ENCODE assay signal across 9 cellular contexts in the genomic region with DNA sequence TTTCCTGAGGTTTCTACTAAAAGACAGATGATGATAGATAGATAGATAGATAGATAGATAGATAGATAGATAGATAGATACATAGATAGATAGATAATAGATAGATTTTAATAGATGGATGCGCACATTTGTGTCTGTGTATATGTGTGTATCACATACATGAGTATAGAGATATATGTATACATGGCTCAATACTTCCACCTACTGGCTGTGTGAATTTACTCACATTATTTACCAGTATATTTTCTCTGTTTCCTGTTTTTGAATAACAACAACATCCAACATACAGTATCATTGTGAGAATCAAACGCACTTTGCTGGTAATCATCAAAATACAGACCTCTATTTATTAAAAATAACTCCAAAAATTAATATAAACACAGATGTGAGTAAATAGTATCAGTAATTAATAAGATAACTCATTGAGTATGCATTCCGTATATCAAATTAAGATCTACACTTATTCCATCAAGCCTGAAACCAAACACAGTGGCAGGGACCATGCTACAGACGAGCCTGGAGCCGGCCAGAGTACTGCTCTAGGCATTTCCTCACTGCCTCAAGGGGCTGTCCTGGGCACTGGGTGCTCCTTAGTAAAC.
DNase-seq lines count a peak whose midpoint lies in the region; ATAC-seq, FAIRE-seq and TF ChIP-seq lines count a peak whose summit lies in the region.
"Had no signal": no experiment of that assay in that cellular context is flagged by ENCODE, and none has a peak within 500 bp of the region (broad histone marks: within the 10 kb centered on the region; RNA-seq: fewer than 3 reads in every experiment).

No MANE protein-coding gene starts in this region.

- no peaks in the 10 kb centered on the region for H3K79me2 ChIP-seq in GM12878 (ENCODE audit: control insufficient read depth, insufficient read depth, low read length)

- H3K36me3 ChIP-seq in GM12878 (ENCODE audit: control insufficient read depth in 2 of 2, insufficient read depth in 2 of 2, low read length in 1 of 2), result no peaks in the 10 kb centered on the region
- H3K36me3 ChIP-seq: BLaER1 treated with 17β-estradiol and CSF1 and Interleukin-3, amounts not matched to agents 10 nM and 100 nM had no signal

- ATAC-seq in HG03060 (IDR thresholded peaks at IDR 0.05; ENCODE audit: low read depth, unreplicated experiment), result peak; percentile 51
- ATAC-seq in GM12878, result peak; percentile 90
- ATAC-seq in left colon, result peak; percentile 73
- no peak for ATAC-seq in HG02970 (IDR thresholded peaks at IDR 0.05; ENCODE audit: low FRiP score, unreplicated experiment)

- no peaks in the 10 kb centered on the region for H3K9me3 ChIP-seq in GM12878 (replicated peaks; ENCODE audit: control insufficient read depth, insufficient read depth, low read length)

- H3K27me3 ChIP-seq in GM12878 (replicated peaks in 1 of 2; ENCODE audit: control insufficient read depth in 2 of 2, insufficient read depth in 2 of 2, low read length in 1 of 2), result no peaks in the 10 kb centered on the region; a peak in 1 of 4 replicates
- H3K27me3 ChIP-seq: BLaER1 treated with 17β-estradiol and CSF1 and Interleukin-3, amounts not matched to agents 10 nM and 100 nM had no signal

- H3K27ac ChIP-seq in GM12878 (ENCODE audit: control insufficient read depth, insufficient read depth), result no peak overlapping the region

- intact Hi-C loops in GM12878 (cut with micrococcal nuclease; ENCODE audit: unreplicated experiment), result loop anchor here (1.0 to 5.0 kb wide), 5 partner anchors 51 to 1281 kb away; no protein-coding TSS in a partner anchor
- intact Hi-C loops in left colon (cut with DNase I, micrococcal nuclease), result no loop called here

- in situ Hi-C loops in GM12878 (cut with MboI), result loop anchor here (5.0 to 10.0 kb wide), 3 partner anchors 343 to 1281 kb away; no protein-coding TSS in a partner anchor

- no TSS peak for BruUV-seq in GM12878 (replicated peaks; lab: Mats Ljungman, UMichigan)

- no peaks in the 10 kb centered on the region for H3K4me1 ChIP-seq in GM12878 (ENCODE audit: control insufficient read depth, insufficient read depth, low read length)

- no peak for FAIRE-seq in GM12878 (lab: Jason Lieb, UNC)

- RAD21 ChIA-PET in GM12878 (lab: Charles Lee; ENCODE audit: unreplicated experiment), result interaction anchor here (0.9 to 1.9 kb wide), 6 partner anchors 42 to 1280 kb away, joined by 3 to 6 read pairs (median 3); no protein-coding TSS in a partner anchor

- 20% methylated on average over 5 of the region's 5 CpGs for WGBS in GM12878 (ENCODE audit: insufficient coverage, insufficient replicate concordance, low lambda C conversion rate, missing lambda C conversion rate)

- CTCF ChIA-PET in GM12878 (lab: Yijun Ruan, JAX), result interaction anchor here (0.8 to 3.1 kb wide), 15 partner anchors 11 to 1280 kb away, joined by 3 to 25 read pairs (median 6); no protein-coding TSS in a partner anchor

- no peak overlapping the region for H3K9ac ChIP-seq in GM12878 (ENCODE audit: control insufficient read depth, insufficient read depth, low read length)

- TF ChIP-seq CTCF in GM12878 (IDR thresholded peaks at IDR 0.05 in 2 of 3, conservative IDR thresholded peaks at IDR 0.05 in 1 of 3; ENCODE audit: control insufficient read depth in 2 of 3, extremely low read depth in 1 of 3, insufficient read depth in 1 of 3, low read depth in 3 of 3, low read length in 3 of 3), result peak; percentile 8 to 67 (median 28); a peak in 4 of 6 replicates

- DNase-seq in NCI-H146 (lab: John Stamatoyannopoulos, UW) (peak; percentile 10), NCI-H146 treated with DMSO at 0.1 percent for 48 hours (lab: John Stamatoyannopoulos, UW; ENCODE audit: unreplicated experiment) (no peak), NCI-H2227 (lab: John Stamatoyannopoulos, UW; ENCODE audit: unreplicated experiment) (peak; percentile 65), GM12878 (ENCODE audit: low read depth, low spot score) (no peak), left colon (no peak), hepatic stellate cell (ENCODE audit: low spot score) (no peak)

- no peak overlapping the region for H3K4me2 ChIP-seq in GM12878 (ENCODE audit: control insufficient read depth, insufficient read depth)

- no peak overlapping the region for H2AFZ ChIP-seq in GM12878 (ENCODE audit: control insufficient read depth, low read depth, low read length)

- SMC1A ChIA-PET in GM12878 (lab: Charles Lee; ENCODE audit: uncharacterized antibody, unreplicated experiment), result interaction anchor here (0.7 to 1.6 kb wide), 11 partner anchors 8 to 451 kb away, joined by 3 to 6 read pairs (median 4); no protein-coding TSS in a partner anchor

- peak; percentile 71 for TF ChIP-seq RAD21 in GM12878 (IDR thresholded peaks at IDR 0.05; ENCODE audit: insufficient read depth, low read depth, low read length)

- H4K20me1 ChIP-seq in GM12878 (ENCODE audit: control insufficient read depth, insufficient read depth), result no peaks in the 10 kb centered on the region
- H4K20me1 ChIP-seq: BLaER1 treated with 17β-estradiol and CSF1 and Interleukin-3, amounts not matched to agents 10 nM and 100 nM had no signal

- POLR2A ChIA-PET in GM12878 (lab: Charles Lee), result no interaction called here

- TF ChIP-seq EP300 in GM12878 (IDR thresholded peaks at IDR 0.05; ENCODE audit: borderline replicate concordance in 1 of 2, control insufficient read depth in 1 of 2, low read depth in 2 of 2, low read length in 2 of 2), result no peak

- no peak overlapping the region for H3K4me3 ChIP-seq in GM12878
- H3K4me3 ChIP-seq: BLaER1 treated with 17β-estradiol and CSF1 and Interleukin-3, amounts not matched to agents 10 nM and 100 nM had no signal

- no peak for TF ChIP-seq POLR2A in GM12878 (IDR thresholded peaks at IDR 0.05; ENCODE audit: low read depth, low read length)

TF ChIP-seq in GM12878, 131 proteins besides CTCF, POLR2A, EP300 and RAD21:
- TF ChIP-seq SMC3 (IDR thresholded peaks at IDR 0.05; ENCODE audit: borderline replicate concordance, low read length), result peak; percentile 76; the same call in 1 of the 2 replicates
- no peak for TF ChIP-seq PML (IDR thresholded peaks at IDR 0.05; ENCODE audit: low read length)

Comparison
In these comparisons a context has a peak if more than half of its experiments do, and no peak if none do; other contexts are left out.
1. DNase-seq: peak in NCI-H146 (single experiment) and NCI-H2227 (single experiment); none in NCI-H146 treated with DMSO at 0.1 percent for 48 hours (single experiment), GM12878 (single experiment), left colon (0 of 2) and hepatic stellate cell (single experiment).